Comparison of ENCODE assay signal across 36 cellular contexts in the genomic region with DNA sequence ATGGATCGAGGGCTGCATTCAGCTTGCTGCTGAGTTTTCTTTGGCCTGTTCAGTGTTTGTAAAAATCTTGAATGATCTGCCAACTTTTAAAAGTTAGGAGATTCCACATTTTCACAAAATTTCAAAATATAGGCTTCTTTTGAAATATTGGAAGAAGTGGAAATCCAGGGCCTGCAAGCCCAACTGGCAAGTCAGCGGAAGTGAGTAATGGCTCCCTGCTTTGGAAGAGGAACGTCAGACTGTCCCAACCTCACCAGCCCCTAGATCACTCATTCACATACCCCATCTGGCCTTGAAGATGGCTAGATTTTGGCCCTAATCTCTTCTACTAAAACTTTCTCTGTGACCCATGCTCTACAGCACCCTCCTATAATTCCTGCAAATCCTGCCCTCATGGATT.
"Had no signal": no experiment of that assay in that cellular context is flagged by ENCODE, and none has a peak within 500 bp of the region (broad histone marks: within the 10 kb centered on the region; RNA-seq: fewer than 3 reads in every experiment).

No MANE protein-coding gene starts in this region.

- H3K27ac Mint-ChIP-seq: activated CD4-positive, alpha-beta T cell treated with anti-CD3 and anti-CD28 coated beads for 36 hours; activated CD8-positive, alpha-beta memory T cell treated with anti-CD3 and anti-CD28 coated beads, Interleukin-2, amount 10 ng/mL, durations not matched to agents 7 days and 5 days; activated CD8-positive, alpha-beta T cell treated with anti-CD3 and anti-CD28 coated beads, Interleukin-2, amount 10 ng/mL, durations not matched to agents 7 days and 5 days; activated naive CD8-positive, alpha-beta T cell; brain; immature natural killer cell; naive thymus-derived CD4-positive, alpha-beta T cell; stimulated activated naive B cell treated with anti-CD40 and anti-IgM and Interleukin-4, amounts not matched to agents 10 μg/mL and 1 μg/mL and 100 μg/mL, for 72 hours; T-helper 17 cell had no signal

- H3K4me3 Mint-ChIP-seq: activated CD4-positive, alpha-beta T cell treated with anti-CD3 and anti-CD28 coated beads for 36 hours; activated CD8-positive, alpha-beta memory T cell treated with anti-CD3 and anti-CD28 coated beads, Interleukin-2, amount 10 ng/mL, durations not matched to agents 7 days and 5 days; activated CD8-positive, alpha-beta T cell treated with anti-CD3 and anti-CD28 coated beads, Interleukin-2, amount 10 ng/mL, durations not matched to agents 7 days and 5 days; activated naive CD8-positive, alpha-beta T cell; brain; immature natural killer cell; naive thymus-derived CD4-positive, alpha-beta T cell; neural crest cell; stimulated activated naive B cell treated with anti-CD40 and anti-IgM and Interleukin-4, amounts not matched to agents 10 μg/mL and 1 μg/mL and 100 μg/mL, for 72 hours; T-helper 17 cell had no signal

- H3K27me3 Mint-ChIP-seq: activated CD4-positive, alpha-beta T cell treated with anti-CD3 and anti-CD28 coated beads for 36 hours; activated CD8-positive, alpha-beta memory T cell treated with anti-CD3 and anti-CD28 coated beads, Interleukin-2, amount 10 ng/mL, durations not matched to agents 7 days and 5 days; activated naive CD8-positive, alpha-beta T cell; brain; naive thymus-derived CD4-positive, alpha-beta T cell; stimulated activated naive B cell treated with anti-CD40 and anti-IgM and Interleukin-4, amounts not matched to agents 10 μg/mL and 1 μg/mL and 100 μg/mL, for 72 hours; T-helper 17 cell had no signal

- H3K36me3 ChIP-seq: adrenal gland, cardiac muscle cell, right atrium auricular region had no signal

- H3K4me3 ChIP-seq: adrenal gland, ascending aorta, cardiac muscle cell, coronary artery, dorsolateral prefrontal cortex, heart left ventricle, right atrium auricular region, smooth muscle cell, testis, transverse colon had no signal

- H3K4me1 ChIP-seq: ascending aorta, right atrium auricular region, testis had no signal

- H3K9me3 ChIP-seq: adrenal gland, ascending aorta, heart left ventricle, right atrium auricular region, testis, transverse colon had no signal

- DNase-seq: activated CD4-positive, alpha-beta T cell treated with anti-CD3 and anti-CD28 coated beads for 36 hours; activated CD4-positive, CD25-positive, alpha-beta regulatory T cell; activated CD8-positive, alpha-beta memory T cell treated with anti-CD3 and anti-CD28 coated beads, Interleukin-2, amount 10 ng/mL, durations not matched to agents 7 days and 5 days; activated CD8-positive, alpha-beta T cell treated with anti-CD3 and anti-CD28 coated beads, Interleukin-2, amount 10 ng/mL, durations not matched to agents 7 days and 5 days; activated effector memory CD4-positive, alpha-beta T cell treated with Interleukin-2 at 50 U/mL for 16 hours; activated naive CD4-positive, alpha-beta T cell treated with Interleukin-2 at 50 U/mL for 16 hours; adrenal gland; cerebellar nuclear complex; dorsolateral prefrontal cortex; effector memory CD4-positive, alpha-beta T cell; foreskin fibroblast; heart left ventricle; hypothalamus; immature natural killer cell; kidney; left colon; mammary epithelial cell; midbrain; naive thymus-derived CD4-positive, alpha-beta T cell; occipital lobe; stimulated activated CD4-positive, alpha-beta T cell treated with anti-CD3 and anti-CD28 coated beads, Interleukin-1b, Interleukin-23, amount 100 ng/mL, for 48 hours; stimulated activated CD4-positive, alpha-beta T cell treated with anti-CD3 and anti-CD28 coated beads, Interleukin-4, amount 100 ng/mL, for 4 hours; stimulated activated CD8-positive, alpha-beta memory T cell treated with anti-CD3 and anti-CD28 coated beads, Interleukin-4, amount 100 ng/mL, for 48 hours; stimulated activated naive B cell treated with anti-CD40 and anti-IgM and Interleukin-4, amounts not matched to agents 10 μg/mL and 1 μg/mL and 100 μg/mL, for 72 hours; T-helper 17 cell; T1000; testis; transverse colon had no signal

- H3K9me3 Mint-ChIP-seq: brain; immature natural killer cell; naive thymus-derived CD4-positive, alpha-beta T cell; stimulated activated naive B cell treated with anti-CD40 and anti-IgM and Interleukin-4, amounts not matched to agents 10 μg/mL and 1 μg/mL and 100 μg/mL, for 72 hours had no signal

- H3K27ac ChIP-seq: adrenal gland, ascending aorta, cardiac muscle cell, coronary artery, right atrium auricular region, testis, transverse colon had no signal

- H3K4me1 Mint-ChIP-seq: immature natural killer cell, neural crest cell had no signal

- ATAC-seq: activated CD4-positive, alpha-beta T cell treated with anti-CD3 and anti-CD28 coated beads for 36 hours; activated CD8-positive, alpha-beta memory T cell treated with anti-CD3 and anti-CD28 coated beads, Interleukin-2, amount 10 ng/mL, durations not matched to agents 7 days and 5 days; activated CD8-positive, alpha-beta T cell treated with anti-CD3 and anti-CD28 coated beads, Interleukin-2, amount 10 ng/mL, durations not matched to agents 7 days and 5 days; heart left ventricle; left colon; naive thymus-derived CD4-positive, alpha-beta T cell; stimulated activated naive B cell treated with anti-CD40 and anti-IgM and Interleukin-4, amounts not matched to agents 10 μg/mL and 1 μg/mL and 100 μg/mL, for 72 hours; T-helper 17 cell had no signal

- H3K4me2 ChIP-seq: smooth muscle cell had no signal

- H3K36me3 Mint-ChIP-seq: brain had no signal
